ENCODE assay signal across 14 cellular contexts in the genomic region with DNA sequence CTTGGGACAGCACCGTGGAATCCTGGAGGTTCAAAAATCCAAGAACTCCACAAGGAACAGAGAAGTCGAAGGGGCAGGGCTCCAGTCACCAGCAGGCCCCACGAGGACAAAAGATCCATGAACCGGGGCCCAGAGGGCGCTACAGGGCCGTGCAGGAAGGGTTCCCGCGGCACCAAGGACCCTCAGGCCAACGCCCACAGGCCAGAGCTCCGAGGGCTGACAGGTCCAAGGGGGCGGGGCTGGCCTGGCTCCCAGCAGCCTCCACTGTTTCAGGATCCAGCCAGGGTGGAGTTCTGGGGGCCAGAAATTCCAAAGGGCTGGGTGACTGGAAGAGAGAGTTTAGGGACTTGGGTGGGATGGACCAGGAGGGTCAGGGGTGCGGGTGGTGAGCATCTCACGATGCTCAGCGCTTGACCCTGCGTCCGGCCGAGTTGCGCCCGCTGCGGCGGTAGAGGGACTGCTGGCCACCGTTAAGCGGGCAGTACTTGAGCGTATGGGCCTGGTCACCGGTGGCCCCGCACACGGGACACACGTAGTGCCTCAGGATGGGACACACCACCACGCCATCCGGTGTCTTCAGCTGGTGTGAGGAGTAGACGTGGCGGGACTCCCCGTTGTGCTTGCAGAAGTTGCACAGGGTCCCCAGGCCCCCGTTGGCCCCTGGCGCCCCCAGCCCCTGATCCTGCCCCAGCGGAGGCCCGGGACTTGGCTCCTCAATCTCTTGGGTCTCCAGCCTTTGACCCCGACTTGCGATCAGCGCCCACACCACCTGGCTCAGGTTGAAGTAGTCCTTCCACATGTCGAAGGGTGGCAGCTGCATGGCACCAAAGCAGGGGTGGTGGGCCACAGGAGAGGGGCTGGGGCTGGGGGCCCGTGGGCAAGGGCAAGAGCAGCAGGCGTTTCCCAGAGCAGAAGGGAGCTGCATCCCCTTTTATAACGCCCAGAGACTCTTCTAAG. TPM values are rescaled to one million over a fixed set of nuclear protein-coding genes. Genes with fewer than 3 reads are reported as not detected.
DNase-seq lines count a peak whose midpoint lies in the region; ATAC-seq and TF ChIP-seq lines count a peak whose summit lies in the region.
"Had no signal": no experiment of that assay in that cellular context is flagged by ENCODE, and none has a peak within 500 bp of the region (broad histone marks: within the 10 kb centered on the region; RNA-seq: fewer than 3 reads in every experiment).

A gene (minus strand): TSS at position 905 of the 957 bp plus-strand sequence. CDS start 85 bp downstream, at position 820.

- DNase-seq in DMS 273 (lab: John Stamatoyannopoulos, UW; ENCODE audit: unreplicated experiment), result peak; percentile 64
- DNase-seq in DMS 273 treated with DMSO at 0.1 percent for 48 hours (lab: John Stamatoyannopoulos, UW), result no peak
- peak; percentile 37 for DNase-seq in HT-29 (ENCODE audit: low spot score)
- peak; percentile 25 for DNase-seq in astrocyte of the hippocampus (ENCODE audit: low read depth, low spot score)
- no peak for DNase-seq in lower lobe of right lung
- no peak for DNase-seq in Peyer's patch
- DNase-seq in NCI-H2081 treated with DMSO at 0.1 percent for 48 hours (lab: John Stamatoyannopoulos, UW), result no peak
- DNase-seq: NCI-H2081; stimulated activated CD4-positive, alpha-beta T cell treated with anti-CD3 and anti-CD28 coated beads, Interleukin-2, amount 100 ng/mL, for 24 hours; testis had no signal

- H3K4me3 ChIP-seq in lower lobe of right lung (no peak within 1 kb of the TSS), Peyer's patch (no peak within 1 kb of the TSS)

- H3K36me3 ChIP-seq in lower lobe of right lung (no peaks in the 10 kb centered on the region), Peyer's patch (no peaks in the 10 kb centered on the region)

- H3K27ac ChIP-seq in lower lobe of right lung (no peak within 1 kb of the TSS), Peyer's patch (no peak within 1 kb of the TSS)
- H3K27ac ChIP-seq: testis had no signal

- no peaks in the 10 kb centered on the region for H3K9me3 ChIP-seq in lower lobe of right lung
- no peaks in the 10 kb centered on the region for H3K9me3 ChIP-seq in Peyer's patch
- H3K9me3 ChIP-seq: testis had no signal

- TF ChIP-seq CTCF in lower lobe of right lung (IDR thresholded peaks at IDR 0.05) (no peak), Peyer's patch (IDR thresholded peaks at IDR 0.05) (no peak)

- H3K4me1 ChIP-seq in lower lobe of right lung (no peaks in the 10 kb centered on the region), Peyer's patch (no peaks in the 10 kb centered on the region)
- H3K4me1 ChIP-seq: testis had no signal

- ATAC-seq in lower lobe of right lung (peak; percentile 20 to 37), HG02678 (IDR thresholded peaks at IDR 0.05; ENCODE audit: unreplicated experiment) (no peak)

- H3K27me3 ChIP-seq in lower lobe of right lung (ENCODE audit: low read depth), result peaks cover 7% of the 10 kb centered on the region
- no peaks in the 10 kb centered on the region for H3K27me3 ChIP-seq in Peyer's patch
- H3K27me3 ChIP-seq: testis had no signal

- TF ChIP-seq POLR2A in Peyer's patch (IDR thresholded peaks at IDR 0.05), result no peak

- intact Hi-C loops in lower lobe of right lung (cut with DNase I), result no loop called here

RNA-seq across cellular contexts. Expression of the gene that starts here (rescaled TPM):
- not detected in 2 replicates for total RNA-seq in HT-29 (2014; rRNA removed; shearing (Covaris generic))
- not detected for total RNA-seq in lower lobe of right lung
- not detected for total RNA-seq in Peyer's patch
- total RNA-seq: A172, glomerular endothelial cell, myocyte had no signal

Comparison
In these comparisons a context has a peak if more than half of its experiments do, and no peak if none do; other contexts are left out.
1. DNase-seq: peak in DMS 273 (single experiment) and astrocyte of the hippocampus (single experiment); none in DMS 273 treated with DMSO at 0.1 percent for 48 hours (single experiment), lower lobe of right lung (single experiment), Peyer's patch (0 of 3) and NCI-H2081 treated with DMSO at 0.1 percent for 48 hours (single experiment).
2. Peak in DNase-seq in HT-29; RNA of the gene not detected or under 1 TPM.
3. Peak in ATAC-seq in lower lobe of right lung; RNA of the gene not detected or under 1 TPM.